1 cellular context compared by ENCODE assay signal in genomic region chr2:218395456-218395825, GRCh38.
A peak's percentile ranks its signal among the peaks of the same experiment; 100 is the strongest.
TF ChIP-seq lines count a peak whose summit lies in the region.

No MANE protein-coding gene starts in this region.

TF ChIP-seq in K562, 482 proteins besides CTCF, POLR2A, EP300 and RAD21:
- TF ChIP-seq BRD9 (IDR thresholded peaks at IDR 0.05; ENCODE audit: low read depth, partially characterized antibody) (peak; percentile 18), ZNF232 (CRISPR knock-in tag; IDR thresholded peaks at IDR 0.05) (no peak), E2F8 (IDR thresholded peaks at IDR 0.05; ENCODE audit: low read depth, partially characterized antibody) (peak; percentile 1), GTF2E2 (tag; IDR thresholded peaks at IDR 0.05) (0 out of 2 replicates have a peak, but pooled peaks have one; percentile 21), NCOA6 (IDR thresholded peaks at IDR 0.05) (no peak), AFF1 (IDR thresholded peaks at IDR 0.05; ENCODE audit: low read depth in 1 of 2, partially characterized antibody in 2 of 2) (no peak), ADNP (tag; IDR thresholded peaks at IDR 0.05) (peak; percentile 38; the same call in 1 of the 2 replicates), CEBPB (tag; IDR thresholded peaks at IDR 0.05) (0 out of 2 replicates have a peak, but pooled peaks have one; percentile 15), GTF3C2 (IDR thresholded peaks at IDR 0.05; ENCODE audit: borderline replicate concordance, extremely low read depth, insufficient read length) (peak; percentile 27)
